ENCODE assay signal across 11 cellular contexts in the genomic region with DNA sequence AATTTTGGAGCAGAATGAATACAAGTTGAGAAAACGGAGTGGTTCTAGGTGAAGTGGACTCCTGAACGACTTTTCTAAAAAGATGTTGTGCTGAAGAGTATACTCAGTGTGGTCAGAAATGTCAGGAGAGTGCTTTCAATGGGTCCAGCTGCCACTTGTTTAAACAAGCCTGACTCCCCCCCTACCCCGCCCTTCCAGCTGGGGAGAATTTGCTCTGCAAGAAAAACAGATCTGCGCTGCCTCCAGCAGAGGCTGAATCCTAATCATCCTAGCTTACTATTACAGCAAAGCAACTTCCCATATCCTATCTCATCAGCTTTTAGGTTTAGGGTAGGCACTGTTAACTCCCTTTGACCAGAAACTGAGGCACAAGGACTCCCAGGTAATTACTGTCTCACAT. TPM values are rescaled to one million over a fixed set of nuclear protein-coding genes. Genes with fewer than 3 reads are reported as not detected.
DNase-seq lines count a peak whose midpoint lies in the region; ATAC-seq, FAIRE-seq and TF ChIP-seq lines count a peak whose summit lies in the region.
"Had no signal": no experiment of that assay in that cellular context is flagged by ENCODE, and none has a peak within 500 bp of the region (broad histone marks: within the 10 kb centered on the region; RNA-seq: fewer than 3 reads in every experiment).

No MANE protein-coding gene starts in this region.

- TF ChIP-seq CTCF in HepG2 (CRISPR knock-in tag; IDR thresholded peaks at IDR 0.05) (no peak), right lobe of liver (IDR thresholded peaks at IDR 0.05) (no peak), epithelial cell of esophagus (IDR thresholded peaks at IDR 0.05; ENCODE audit: insufficient read depth, low read depth, low read length, missing control alignments) (no peak), esophagus squamous epithelium (IDR thresholded peaks at IDR 0.05) (no peak), GM20000 (IDR thresholded peaks at IDR 0.05; ENCODE audit: extremely low read depth, missing control alignments) (no peak)

- H3K4me3 ChIP-seq in HepG2 (replicated peaks in 1 of 3; ENCODE audit: insufficient read depth in 1 of 3, low read depth in 2 of 3, low read length in 3 of 3) (peak overlapping the region in 2 of 3 experiments; percentile 23 to 30; a peak in 3 of 6 replicates), right lobe of liver (no peak overlapping the region), epithelial cell of esophagus (ENCODE audit: low read length) (no peak overlapping the region), esophagus squamous epithelium (no peak overlapping the region)

- TF ChIP-seq POLR2A in HepG2 (IDR thresholded peaks at IDR 0.05; ENCODE audit: insufficient read depth in 1 of 2, low read depth in 2 of 2, low read length in 2 of 2), result no peak
- no peak for TF ChIP-seq POLR2A in right lobe of liver (IDR thresholded peaks at IDR 0.05)
- TF ChIP-seq POLR2A in esophagus squamous epithelium (IDR thresholded peaks at IDR 0.05), result no peak

- H3K4me2 ChIP-seq in HepG2 (ENCODE audit: low read depth, low read length), result peak overlapping the region; percentile 70

- H2AFZ ChIP-seq in HepG2 (ENCODE audit: low read length), result no peak overlapping the region

- POLR2A ChIA-PET in HepG2 (lab: Yijun Ruan, JAX), result no interaction called here

- intact Hi-C loops in HepG2 (cut with micrococcal nuclease; ENCODE audit: unreplicated experiment) (no loop called here), right lobe of liver (cut with DNase I) (no loop called here), esophagus squamous epithelium (cut with DNase I) (no loop called here)

- H3K4me1 ChIP-seq in HepG2 (ENCODE audit: insufficient read depth, low read length) (peaks cover 14% of the 10 kb centered on the region), right lobe of liver (peaks cover 0 to 7% (median 0%) of the 10 kb centered on the region in 4 donors), esophagus squamous epithelium (peaks cover 0 to 17% (median 0%) of the 10 kb centered on the region in 3 donors)

- H3K9me3 ChIP-seq in HepG2 (ENCODE audit: low read length) (no peaks in the 10 kb centered on the region), right lobe of liver (no peaks in the 10 kb centered on the region), esophagus squamous epithelium (peaks cover 0 to 4% (median 0%) of the 10 kb centered on the region in 3 donors)

- in situ Hi-C loops in HepG2 (cut with HindIII; ENCODE audit: extremely low pct_ligation_motif_present, low pct_unique_long_range_greater_than_20kb), result no loop called here

- TF ChIP-seq EP300 in HepG2 (IDR thresholded peaks at IDR 0.05; ENCODE audit: low read depth in 2 of 2, low read length in 2 of 2) (no peak), HepG2 (CRISPR knock-in tag; IDR thresholded peaks at IDR 0.05; ENCODE audit: borderline replicate concordance) (no peak)

- DNase-seq in HepG2 (ENCODE audit: low spot score), result peak; percentile 53
- DNase-seq in right lobe of liver, result no peak
- DNase-seq in NCI-H524 treated with DMSO at 0.1 percent for 48 hours (lab: John Stamatoyannopoulos, UW), result peak; percentile 56
- peak; percentile 16 for DNase-seq in epithelial cell of esophagus (ENCODE audit: low read depth)
- DNase-seq in esophagus squamous epithelium (lab: John Stamatoyannopoulos, UW), result no peak
- no peak for DNase-seq in middle frontal gyrus (ENCODE audit: extremely low spot score, low spot score)
- DNase-seq in GM20000 (ENCODE audit: low spot score), result no peak

- no peaks in the 10 kb centered on the region for H3K27me3 ChIP-seq in HepG2 (ENCODE audit: control insufficient read depth in 1 of 2, insufficient read depth in 2 of 2, low read length in 2 of 2)
- peaks cover 0 to 15% of the 10 kb centered on the region in 2 donors for H3K27me3 ChIP-seq in right lobe of liver
- peaks cover 0 to 30% (median 0%) of the 10 kb centered on the region in 4 donors for H3K27me3 ChIP-seq in esophagus squamous epithelium

- H3K9ac ChIP-seq in HepG2 (ENCODE audit: insufficient read depth, low read depth, low read length), result no peak overlapping the region

- H3K79me2 ChIP-seq in HepG2 (ENCODE audit: insufficient read depth, low read length), result no peaks in the 10 kb centered on the region

- peak overlapping the region; percentile 13 for H3K27ac ChIP-seq in HepG2 (ENCODE audit: extremely low read length, insufficient read depth, low read length)
- no peak overlapping the region for H3K27ac ChIP-seq in right lobe of liver
- no peak overlapping the region for H3K27ac ChIP-seq in esophagus squamous epithelium
- H3K27ac ChIP-seq: upper lobe of left lung had no signal

- no TSS peak for BruUV-seq in HepG2 (replicated peaks; lab: Mats Ljungman, UMichigan)

- ATAC-seq in HepG2 (peak; percentile 77), right lobe of liver (no peak), HG02885 (IDR thresholded peaks at IDR 0.05; ENCODE audit: poor library complexity, unreplicated experiment) (no peak)

- FAIRE-seq in HepG2 (lab: Jason Lieb, UNC), result peak; percentile 82
- FAIRE-seq: TTC549 had no signal

- H3K36me3 ChIP-seq in HepG2 (replicated peaks in 1 of 2; ENCODE audit: control insufficient read depth in 1 of 2, insufficient read depth in 2 of 2, low read length in 2 of 2) (no peaks in the 10 kb centered on the region), right lobe of liver (no peaks in the 10 kb centered on the region), esophagus squamous epithelium (no peaks in the 10 kb centered on the region)
- H3K36me3 ChIP-seq: upper lobe of left lung had no signal

- WGBS in HepG2 (ENCODE audit: low lambda C conversion rate), result no CpG with 5 or more reads among the region's 4 CpGs
- WGBS in right lobe of liver (ENCODE audit: insufficient coverage, low coverage, low lambda C conversion rate, missing lambda C conversion rate), result 26% methylated on average over 4 of the region's 4 CpGs
- 17 to 33% methylated on average over 4 of the region's 4 CpGs for WGBS in esophagus squamous epithelium, 2 donors

- no peak for TF ChIP-seq RAD21 in HepG2 (CRISPR knock-in tag; IDR thresholded peaks at IDR 0.05)

- CTCF ChIA-PET in HepG2 (lab: Yijun Ruan, JAX; ENCODE audit: low intra/inter-chr PET ratio, low total read pairs), result no interaction called here

- no peaks in the 10 kb centered on the region for H4K20me1 ChIP-seq in HepG2 (ENCODE audit: insufficient read depth, low read length)

TF ChIP-seq in HepG2, 621 proteins besides CTCF, POLR2A, EP300 and RAD21 (continues in another document):
- no peak for TF ChIP-seq CEBPG (CRISPR knock-in tag; IDR thresholded peaks at IDR 0.05)
- TF ChIP-seq ZNF354B (CRISPR knock-in tag; IDR thresholded peaks at IDR 0.05), result no peak
- TF ChIP-seq, protein P1, sequence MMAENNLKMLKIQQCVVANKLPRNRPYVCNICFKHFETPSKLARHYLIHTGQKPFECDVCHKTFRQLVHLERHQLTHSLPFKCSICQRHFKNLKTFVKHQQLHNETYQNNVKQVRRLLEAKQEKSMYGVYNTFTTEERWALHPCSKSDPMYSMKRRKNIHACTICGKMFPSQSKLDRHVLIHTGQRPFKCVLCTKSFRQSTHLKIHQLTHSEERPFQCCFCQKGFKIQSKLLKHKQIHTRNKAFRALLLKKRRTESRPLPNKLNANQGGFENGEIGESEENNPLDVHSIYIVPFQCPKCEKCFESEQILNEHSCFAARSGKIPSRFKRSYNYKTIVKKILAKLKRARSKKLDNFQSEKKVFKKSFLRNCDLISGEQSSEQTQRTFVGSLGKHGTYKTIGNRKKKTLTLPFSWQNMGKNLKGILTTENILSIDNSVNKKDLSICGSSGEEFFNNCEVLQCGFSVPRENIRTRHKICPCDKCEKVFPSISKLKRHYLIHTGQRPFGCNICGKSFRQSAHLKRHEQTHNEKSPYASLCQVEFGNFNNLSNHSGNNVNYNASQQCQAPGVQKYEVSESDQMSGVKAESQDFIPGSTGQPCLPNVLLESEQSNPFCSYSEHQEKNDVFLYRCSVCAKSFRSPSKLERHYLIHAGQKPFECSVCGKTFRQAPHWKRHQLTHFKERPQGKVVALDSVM (CRISPR knock-in tag; IDR thresholded peaks at IDR 0.05), result 0 out of 2 replicates have a peak, but pooled peaks have one; percentile 48
- TF ChIP-seq FOSL2 (CRISPR knock-in tag; IDR thresholded peaks at IDR 0.05), result no peak
- TF ChIP-seq, protein P2, sequence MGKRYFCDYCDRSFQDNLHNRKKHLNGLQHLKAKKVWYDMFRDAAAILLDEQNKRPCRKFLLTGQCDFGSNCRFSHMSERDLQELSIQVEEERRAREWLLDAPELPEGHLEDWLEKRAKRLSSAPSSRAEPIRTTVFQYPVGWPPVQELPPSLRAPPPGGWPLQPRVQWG (CRISPR knock-in tag; IDR thresholded peaks at IDR 0.05; ENCODE audit: borderline replicate concordance, low read depth), result no peak

RNA-seq across cellular contexts. Expression of a gene that starts 1.9 kb away (rescaled TPM):
- total RNA-seq in HepG2 (2016; rRNA removed; fragmentation: Illumina TruSeq; extraction: Trizol) (3.4 and 3.9 TPM in 2 replicates), right lobe of liver (under 1 TPM in 1 of 6 experiments, not detected in 5; 0.09 TPM), esophagus squamous epithelium (not detected)
- 3.3 and 3.9 TPM in 2 replicates for total RNA-seq in HepG2 (2016; cell fraction: cytosol; rRNA removed; fragmentation: Illumina TruSeq; extraction: Trizol; ENCODE audit: low read depth)
- total RNA-seq in HepG2 (2016; cell fraction: insoluble cytoplasmic fraction; rRNA removed; fragmentation: Illumina TruSeq; extraction: Trizol), result 2.9 and 4.0 TPM in 2 replicates
- 2.4 and 2.6 TPM in 2 replicates for total RNA-seq in HepG2 (2016; cell fraction: membrane; rRNA removed; fragmentation: Illumina TruSeq; extraction: Trizol)
- 3.2 and 3.3 TPM in 2 replicates for total RNA-seq in HepG2 (2016; cell fraction: nucleus; rRNA removed; fragmentation: Illumina TruSeq; extraction: Trizol)
- polyA plus RNA-seq in HepG2 (2011; rRNA removed), result 6.4 and 7.6 TPM in 2 replicates
- polyA plus RNA-seq in HepG2 (2011; cell fraction: cytosol; rRNA removed), result 4.1 and 4.8 TPM in 2 replicates
- 11.2 and 11.9 TPM in 2 replicates for polyA plus RNA-seq in HepG2 (2011; cell fraction: nucleus; rRNA removed)
- 2.9 and 3.3 TPM in 2 replicates for polyA plus RNA-seq in HepG2 (2012)
- 0.37 and 0.47 TPM in 2 replicates for polyA plus RNA-seq in HepG2 (2016; cell fraction: cytosol; fragmentation: Illumina TruSeq; extraction: Trizol; ENCODE audit: low read depth)
- polyA plus RNA-seq in HepG2 (2016; cell fraction: insoluble cytoplasmic fraction; fragmentation: Illumina TruSeq; extraction: Trizol; ENCODE audit: low read depth), result 2.8 and 3.0 TPM in 2 replicates
- 0.81 and 0.82 TPM in 2 replicates for polyA plus RNA-seq in HepG2 (2016; cell fraction: membrane; fragmentation: Illumina TruSeq; extraction: Trizol; ENCODE audit: low read depth)
- 8.2 and 11.1 TPM in 2 replicates for polyA plus RNA-seq in HepG2 (2016; cell fraction: nucleus; fragmentation: Illumina TruSeq; extraction: Trizol; ENCODE audit: insufficient read depth, low read depth)
- polyA minus RNA-seq in HepG2 (2011; rRNA and poly(A)+ RNA removed; ENCODE audit: low replicate concordance), result 4.0 and 5.5 TPM in 2 replicates
- polyA minus RNA-seq in HepG2 (2011; cell fraction: cytosol; rRNA and poly(A)+ RNA removed), result 2.2 and 3.0 TPM in 2 replicates
- 7.3 and 8.0 TPM in 2 replicates for polyA minus RNA-seq in HepG2 (2011; cell fraction: nucleus; rRNA and poly(A)+ RNA removed)
- polyA plus RNA-seq: IgD-negative memory B cell had no signal

Comparison
In these comparisons a context has a peak if more than half of its experiments do, and no peak if none do; other contexts are left out.
1. DNase-seq: peak in HepG2 (single experiment), NCI-H524 treated with DMSO at 0.1 percent for 48 hours (single experiment) and epithelial cell of esophagus (single experiment); none in right lobe of liver (0 of 3), esophagus squamous epithelium (single experiment), middle frontal gyrus (single experiment) and GM20000 (single experiment).
2. H3K4me3 ChIP-seq: peak in HepG2 (2 of 3); none in right lobe of liver (0 of 3), epithelial cell of esophagus (single experiment) and esophagus squamous epithelium (0 of 4).